ENCODE assay signal across 2 cellular contexts in the genomic region with DNA sequence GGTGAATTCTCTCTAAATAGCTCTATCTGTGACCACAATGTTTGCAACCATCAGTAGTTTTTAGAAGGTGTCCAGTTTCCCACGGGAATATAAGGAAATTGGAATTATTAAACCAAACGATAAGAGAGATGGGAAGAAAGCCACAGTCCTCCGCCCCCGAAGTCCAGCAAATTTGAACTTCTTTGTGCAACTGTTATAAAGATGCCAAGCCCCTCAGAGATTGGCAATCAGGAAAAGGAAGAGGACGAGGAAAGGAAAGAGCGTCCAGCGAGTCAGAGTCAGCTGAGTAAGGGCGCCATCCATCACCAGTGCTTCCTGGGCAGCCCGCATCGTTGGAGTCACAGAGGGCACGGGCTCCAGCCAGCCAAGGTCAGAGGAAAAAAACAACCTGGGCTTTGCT.
TF ChIP-seq lines count a peak whose summit lies in the region.

No MANE protein-coding gene starts in this region.

TF ChIP-seq in liver, 16 proteins besides CTCF, POLR2A, EP300 and RAD21:
- TF ChIP-seq HNF4G (IDR thresholded peaks at IDR 0.05) (no peak), YY1 (IDR thresholded peaks at IDR 0.05) (no peak), NR2F2 (IDR thresholded peaks at IDR 0.05) (peak; percentile 90)

TF ChIP-seq in HepG2, 621 proteins besides CTCF, POLR2A, EP300 and RAD21:
- TF ChIP-seq ZNF841 (CRISPR knock-in tag; IDR thresholded peaks at IDR 0.05; ENCODE audit: borderline replicate concordance) (no peak), ZNF724P (CRISPR knock-in tag; IDR thresholded peaks at IDR 0.05; ENCODE audit: borderline replicate concordance) (no peak), ZNF383 (CRISPR knock-in tag; IDR thresholded peaks at IDR 0.05; ENCODE audit: borderline replicate concordance) (no peak), POGZ (CRISPR knock-in tag; IDR thresholded peaks at IDR 0.05) (no peak), ZFP62 (CRISPR knock-in tag; IDR thresholded peaks at IDR 0.05) (no peak), ZNF33B (CRISPR knock-in tag; IDR thresholded peaks at IDR 0.05) (no peak), ZNF431 (CRISPR knock-in tag; IDR thresholded peaks at IDR 0.05; ENCODE audit: borderline replicate concordance, low read depth) (no peak), HMG20B (CRISPR knock-in tag; conservative IDR thresholded peaks at IDR 0.05) (no peak), SNRNP70 (IDR thresholded peaks at IDR 0.05; ENCODE audit: low read depth, low read length) (no peak), KDM2A (CRISPR knock-in tag; IDR thresholded peaks at IDR 0.05; ENCODE audit: borderline replicate concordance, low read depth) (no peak)
- TF ChIP-seq, protein P1, sequence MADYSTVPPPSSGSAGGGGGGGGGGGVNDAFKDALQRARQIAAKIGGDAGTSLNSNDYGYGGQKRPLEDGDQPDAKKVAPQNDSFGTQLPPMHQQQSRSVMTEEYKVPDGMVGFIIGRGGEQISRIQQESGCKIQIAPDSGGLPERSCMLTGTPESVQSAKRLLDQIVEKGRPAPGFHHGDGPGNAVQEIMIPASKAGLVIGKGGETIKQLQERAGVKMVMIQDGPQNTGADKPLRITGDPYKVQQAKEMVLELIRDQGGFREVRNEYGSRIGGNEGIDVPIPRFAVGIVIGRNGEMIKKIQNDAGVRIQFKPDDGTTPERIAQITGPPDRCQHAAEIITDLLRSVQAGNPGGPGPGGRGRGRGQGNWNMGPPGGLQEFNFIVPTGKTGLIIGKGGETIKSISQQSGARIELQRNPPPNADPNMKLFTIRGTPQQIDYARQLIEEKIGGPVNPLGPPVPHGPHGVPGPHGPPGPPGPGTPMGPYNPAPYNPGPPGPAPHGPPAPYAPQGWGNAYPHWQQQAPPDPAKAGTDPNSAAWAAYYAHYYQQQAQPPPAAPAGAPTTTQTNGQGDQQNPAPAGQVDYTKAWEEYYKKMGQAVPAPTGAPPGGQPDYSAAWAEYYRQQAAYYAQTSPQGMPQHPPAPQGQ (CRISPR knock-in tag; IDR thresholded peaks at IDR 0.05; ENCODE audit: borderline replicate concordance), result no peak
- TF ChIP-seq, protein P2, sequence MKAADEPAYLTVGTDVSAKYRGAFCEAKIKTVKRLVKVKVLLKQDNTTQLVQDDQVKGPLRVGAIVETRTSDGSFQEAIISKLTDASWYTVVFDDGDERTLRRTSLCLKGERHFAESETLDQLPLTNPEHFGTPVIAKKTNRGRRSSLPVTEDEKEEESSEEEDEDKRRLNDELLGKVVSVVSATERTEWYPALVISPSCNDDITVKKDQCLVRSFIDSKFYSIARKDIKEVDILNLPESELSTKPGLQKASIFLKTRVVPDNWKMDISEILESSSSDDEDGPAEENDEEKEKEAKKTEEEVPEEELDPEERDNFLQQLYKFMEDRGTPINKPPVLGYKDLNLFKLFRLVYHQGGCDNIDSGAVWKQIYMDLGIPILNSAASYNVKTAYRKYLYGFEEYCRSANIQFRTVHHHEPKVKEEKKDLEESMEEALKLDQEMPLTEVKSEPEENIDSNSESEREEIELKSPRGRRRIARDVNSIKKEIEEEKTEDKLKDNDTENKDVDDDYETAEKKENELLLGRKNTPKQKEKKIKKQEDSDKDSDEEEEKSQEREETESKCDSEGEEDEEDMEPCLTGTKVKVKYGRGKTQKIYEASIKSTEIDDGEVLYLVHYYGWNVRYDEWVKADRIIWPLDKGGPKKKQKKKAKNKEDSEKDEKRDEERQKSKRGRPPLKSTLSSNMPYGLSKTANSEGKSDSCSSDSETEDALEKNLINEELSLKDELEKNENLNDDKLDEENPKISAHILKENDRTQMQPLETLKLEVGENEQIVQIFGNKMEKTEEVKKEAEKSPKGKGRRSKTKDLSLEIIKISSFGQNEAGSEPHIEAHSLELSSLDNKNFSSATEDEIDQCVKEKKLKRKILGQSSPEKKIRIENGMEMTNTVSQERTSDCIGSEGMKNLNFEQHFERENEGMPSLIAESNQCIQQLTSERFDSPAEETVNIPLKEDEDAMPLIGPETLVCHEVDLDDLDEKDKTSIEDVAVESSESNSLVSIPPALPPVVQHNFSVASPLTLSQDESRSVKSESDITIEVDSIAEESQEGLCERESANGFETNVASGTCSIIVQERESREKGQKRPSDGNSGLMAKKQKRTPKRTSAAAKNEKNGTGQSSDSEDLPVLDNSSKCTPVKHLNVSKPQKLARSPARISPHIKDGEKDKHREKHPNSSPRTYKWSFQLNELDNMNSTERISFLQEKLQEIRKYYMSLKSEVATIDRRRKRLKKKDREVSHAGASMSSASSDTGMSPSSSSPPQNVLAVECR (CRISPR knock-in tag; IDR thresholded peaks at IDR 0.05; ENCODE audit: borderline replicate concordance), result no peak
